Comparison of ENCODE assay signal across 8 cellular contexts in the genomic region with DNA sequence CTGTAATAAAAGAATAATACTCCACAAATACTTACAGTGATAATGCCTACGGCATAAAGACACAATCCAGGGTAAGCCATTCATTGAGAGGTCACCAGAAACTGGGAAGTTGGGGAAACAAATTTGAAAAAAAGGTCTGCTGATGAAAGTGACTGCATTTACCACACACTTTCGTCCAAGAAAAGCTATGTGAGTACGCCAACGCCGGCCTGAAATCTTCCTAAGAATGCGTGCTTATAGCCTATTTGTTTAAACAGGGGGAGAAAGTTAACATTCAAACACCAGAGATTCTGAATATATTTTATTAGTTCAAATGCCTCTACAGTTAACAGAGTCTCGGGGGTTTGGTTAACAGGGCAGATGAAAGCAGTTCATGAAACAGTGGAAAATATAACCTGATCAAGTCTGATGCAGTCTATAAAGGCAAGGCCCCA. TPM values are rescaled to one million over a fixed set of nuclear protein-coding genes. Genes with fewer than 3 reads are reported as not detected.
DNase-seq lines count a peak whose midpoint lies in the region; ATAC-seq and TF ChIP-seq lines count a peak whose summit lies in the region.

No MANE protein-coding gene starts in this region.

- peaks cover 43% of the 10 kb centered on the region for H3K36me3 Mint-ChIP-seq in activated B cell treated with CpG ODN at 0.5 μM for 24 hours (ENCODE audit: low read depth)
- no peaks in the 10 kb centered on the region for H3K36me3 Mint-ChIP-seq in glutamatergic neuron (ENCODE audit: unreplicated experiment)

- H3K4me3 ChIP-seq in AG04449 (ENCODE audit: low read depth, low read length) (peak overlapping the region; percentile 99), GM23248 (peak overlapping the region; percentile 92), prostate gland (peak overlapping the region; percentile 55 to 59)

- H3K4me1 Mint-ChIP-seq in activated B cell treated with CpG ODN at 0.5 μM for 24 hours = peaks cover 17% of the 10 kb centered on the region
- peaks cover 8% of the 10 kb centered on the region for H3K4me1 Mint-ChIP-seq in glutamatergic neuron (ENCODE audit: low read depth, unreplicated experiment)

- H3K27ac Mint-ChIP-seq in activated B cell treated with CpG ODN at 0.5 μM for 24 hours (peak overlapping the region; percentile 96), glutamatergic neuron (ENCODE audit: unreplicated experiment) (peak overlapping the region; percentile 86)

- H3K9ac ChIP-seq in GM23248 = peak overlapping the region; percentile 99

- CTCF ChIA-PET in AG04449 (lab: Yijun Ruan, JAX) = interaction anchor here (0.7 to 4.2 kb wide), 4 partner anchors 10 to 267 kb away, joined by 3 to 33 read pairs (median 4); no protein-coding TSS in a partner anchor
- CTCF ChIA-PET in activated B cell treated with CpG ODN at 0.5 μM for 24 hours (lab: Charles Lee) = interaction anchor here (0.8 to 1.7 kb wide), 3 partner anchors 98 to 267 kb away, joined by 3 to 8 read pairs (median 4); no protein-coding TSS in a partner anchor

- H3K27me3 Mint-ChIP-seq in activated B cell treated with CpG ODN at 0.5 μM for 24 hours (no peaks in the 10 kb centered on the region), glutamatergic neuron (ENCODE audit: unreplicated experiment) (peaks cover 4% of the 10 kb centered on the region)

- H3K4me3 Mint-ChIP-seq in activated B cell treated with CpG ODN at 0.5 μM for 24 hours = peak overlapping the region; percentile 92
- peak overlapping the region; percentile 98 for H3K4me3 Mint-ChIP-seq in glutamatergic neuron (ENCODE audit: unreplicated experiment)

- DNase-seq in AG04449 (ENCODE audit: low read depth, low spot score) (no peak), GM23248 (peak; percentile 71), activated B cell treated with CpG ODN at 0.5 μM for 24 hours (no peak), glutamatergic neuron (no peak), prostate gland (ENCODE audit: low spot score) (peak; percentile 10), NCI-H345 (lab: John Stamatoyannopoulos, UW) (no peak)
- DNase-seq in stimulated activated CD4-positive, alpha-beta T cell treated with anti-CD3 and anti-CD28 coated beads, Interleukin-4, amount 100 ng/mL, for 24 hours = no peak

- no peaks in the 10 kb centered on the region for H3K9me3 ChIP-seq in GM23248 (ENCODE audit: low read depth)
- H3K9me3 ChIP-seq in prostate gland = no peaks in the 10 kb centered on the region

- H4K20me1 ChIP-seq in GM23248 (ENCODE audit: insufficient read depth) = no peaks in the 10 kb centered on the region

- no peaks in the 10 kb centered on the region for H3K27me3 ChIP-seq in GM23248 (replicated peaks; ENCODE audit: insufficient read depth)
- no peaks in the 10 kb centered on the region for H3K27me3 ChIP-seq in prostate gland (replicated peaks; ENCODE audit: insufficient read depth)

- peak overlapping the region; percentile 96 for H3K4me2 ChIP-seq in GM23248 (ENCODE audit: unreplicated experiment)

- peak; percentile 40 for ATAC-seq in activated B cell treated with CpG ODN at 0.5 μM for 24 hours (ENCODE audit: low read depth)
- ATAC-seq in HG03520 (IDR thresholded peaks at IDR 0.05; ENCODE audit: unreplicated experiment) = no peak

- 40 to 43% methylated on average over 7 of the region's 7 CpGs for WGBS in GM23248 (ENCODE audit: low coverage in 1 of 2, low lambda C conversion rate in 2 of 2, missing lambda C conversion rate in 2 of 2), 2 experiments
- 13% methylated on average over 7 of the region's 7 CpGs for WGBS in prostate gland

- 0 out of 2 replicates have a peak, but pooled peaks cover 10% of the 10 kb centered on the region for H3K4me1 ChIP-seq in GM23248 (ENCODE audit: insufficient read depth)
- H3K4me1 ChIP-seq in prostate gland (replicated peaks) = peaks cover 5% of the 10 kb centered on the region

- no peaks in the 10 kb centered on the region for H3F3A ChIP-seq in GM23248 (ENCODE audit: insufficient read depth)

- no peak for TF ChIP-seq CTCF in AG04449 (IDR thresholded peaks at IDR 0.05; ENCODE audit: insufficient read depth, low read length, missing control alignments)
- no peak for TF ChIP-seq CTCF in activated B cell treated with CpG ODN at 0.5 μM for 24 hours (IDR thresholded peaks at IDR 0.05)
- TF ChIP-seq CTCF in glutamatergic neuron (IDR thresholded peaks at IDR 0.05; ENCODE audit: partially characterized antibody, unreplicated experiment) = no peak
- peak in 1 of 4 experiments; percentile 1 for TF ChIP-seq CTCF in prostate gland (IDR thresholded peaks at IDR 0.05)

- H2AFZ ChIP-seq in GM23248 = peak overlapping the region; percentile 98

- H3K36me3 ChIP-seq in GM23248 (ENCODE audit: low read depth) = peaks cover 25% of the 10 kb centered on the region
- no peaks in the 10 kb centered on the region for H3K36me3 ChIP-seq in prostate gland

- H3K9me2 ChIP-seq in GM23248 (ENCODE audit: insufficient read depth) = no peaks in the 10 kb centered on the region

- H3K9me3 Mint-ChIP-seq in activated B cell treated with CpG ODN at 0.5 μM for 24 hours (no peaks in the 10 kb centered on the region), glutamatergic neuron (ENCODE audit: unreplicated experiment) (peaks cover 2% of the 10 kb centered on the region)

- peaks cover 44% of the 10 kb centered on the region for H3K79me2 ChIP-seq in GM23248 (ENCODE audit: insufficient read depth)

- intact Hi-C loops in activated B cell treated with CpG ODN at 0.5 μM for 24 hours (cut with micrococcal nuclease) (loop anchor here (5.0 to 10.0 kb wide), 5 partner anchors 100 to 1892 kb away; a partner anchor contains a TSS), prostate gland (cut with DNase I) (loop anchor here (5.0 to 10.0 kb wide), 4 partner anchors 65 to 372 kb away; a partner anchor contains a TSS)

- peak overlapping the region; percentile 91 for H3K27ac ChIP-seq in GM23248
- H3K27ac ChIP-seq in prostate gland = peak overlapping the region; percentile 93

- POLR2A ChIA-PET in AG04449 (lab: Yijun Ruan, JAX) (interaction anchor here (0.7 to 1.8 kb wide), 8 partner anchors 60 to 267 kb away, joined by 3 to 9 read pairs (median 3); a partner anchor contains a TSS), activated B cell treated with CpG ODN at 0.5 μM for 24 hours (lab: Charles Lee) (interaction anchor here (0.6 to 2.0 kb wide), 9 partner anchors 10 to 1893 kb away, joined by 3 to 17 read pairs (median 4); a partner anchor contains a TSS)

- TF ChIP-seq POLR2A in prostate gland (IDR thresholded peaks at IDR 0.05) = no peak

- in situ Hi-C loops in GM23248 (cut with MboI) = loop anchor here (10.0 kb wide), 1 partner anchor 268 kb away; no protein-coding TSS in a partner anchor

RNA-seq across cellular contexts. Expression of a gene that starts 0.7 kb away (rescaled TPM):
- 13.3 and 17.9 TPM in 2 replicates for total RNA-seq in GM23248 (2014; rRNA removed; shearing (Covaris generic))
- 33.6 and 35.3 TPM in 2 replicates for polyA plus RNA-seq in GM23248 (2016; fragmentation: Nextera tagmentation; extraction: Ambion mirVana)
- 37.0 and 40.3 TPM in 2 replicates for total RNA-seq in activated B cell treated with CpG ODN at 0.5 μM for 24 hours
- total RNA-seq in glutamatergic neuron (ENCODE audit: unreplicated experiment) = 17.0 TPM
- total RNA-seq in prostate gland = 10 to 100 TPM in 1 of 2 donors, 1 to 10 TPM in 1; 7.8 to 14.4 TPM

RNA-seq across cellular contexts. Expression of a gene that starts 21.8 kb away (rescaled TPM):
- total RNA-seq in GM23248 (2014; rRNA removed; shearing (Covaris generic)) = not detected in 2 replicates
- polyA plus RNA-seq in GM23248 (2016; fragmentation: Nextera tagmentation; extraction: Ambion mirVana) = not detected in 2 replicates
- total RNA-seq in activated B cell treated with CpG ODN at 0.5 μM for 24 hours (1.5 and 2.3 TPM in 2 replicates), glutamatergic neuron (ENCODE audit: unreplicated experiment) (not detected), prostate gland (1 to 10 TPM in 1 of 2 donors, not detected in 1; 2.0 TPM)

Comparison
In these comparisons a context has a peak if more than half of its experiments do, and no peak if none do; other contexts are left out.
1. DNase-seq: peak in GM23248 (single experiment) and prostate gland (single experiment); none in AG04449 (single experiment), activated B cell treated with CpG ODN at 0.5 μM for 24 hours (single experiment), glutamatergic neuron (single experiment), NCI-H345 (single experiment) and stimulated activated CD4-positive, alpha-beta T cell treated with anti-CD3 and anti-CD28 coated beads, Interleukin-4, amount 100 ng/mL, for 24 hours (single experiment).
2. Peak in every context shown above with its lines, with median percentiles within 50 percentile points of each other: H3K4me3 ChIP-seq.